10 cellular contexts compared by ENCODE assay signal in the genomic region with DNA sequence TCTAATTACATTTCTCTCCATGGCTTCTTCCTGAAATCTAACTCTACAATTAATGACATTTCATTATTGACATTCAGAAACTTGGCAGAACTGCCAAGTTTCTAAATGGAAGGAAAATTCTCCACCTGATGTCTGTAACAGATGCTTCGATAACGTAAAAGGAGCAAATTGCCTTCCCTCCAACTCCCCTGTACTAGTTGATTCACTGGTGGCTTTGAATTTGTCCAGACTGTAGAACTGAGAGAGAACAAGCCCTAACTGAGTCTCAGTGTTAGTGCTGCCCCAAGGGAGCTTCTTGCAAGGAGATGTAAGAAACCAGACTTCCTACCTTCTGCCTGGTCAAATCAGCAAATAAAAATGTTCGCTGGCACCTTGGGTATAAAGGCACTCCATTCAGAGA.
DNase-seq lines count a peak whose midpoint lies in the region; TF ChIP-seq lines count a peak whose summit lies in the region.
"Had no signal": no experiment of that assay in that cellular context is flagged by ENCODE, and none has a peak within 500 bp of the region (broad histone marks: within the 10 kb centered on the region; RNA-seq: fewer than 3 reads in every experiment).

No MANE protein-coding gene starts in this region.

- peaks cover 3% of the 10 kb centered on the region for H3K27me3 ChIP-seq in WERI-Rb-1 (ENCODE audit: insufficient read depth, low read depth, severe bottlenecking)
- H3K27me3 ChIP-seq in right atrium auricular region, result no peaks in the 10 kb centered on the region

- no peaks in the 10 kb centered on the region for H3K9me3 ChIP-seq in WERI-Rb-1 (ENCODE audit: severe bottlenecking)
- H3K9me3 ChIP-seq in right atrium auricular region, result no peaks in the 10 kb centered on the region
- H3K9me3 ChIP-seq: A549, HAP-1 had no signal

- H3K4me1 ChIP-seq in right atrium auricular region, result no peaks in the 10 kb centered on the region
- H3K4me1 ChIP-seq: A549, HAP-1 had no signal

- TF ChIP-seq CTCF in WERI-Rb-1 (IDR thresholded peaks at IDR 0.05; ENCODE audit: low read depth, low read length), result no peak
- TF ChIP-seq CTCF in right atrium auricular region (IDR thresholded peaks at IDR 0.05), result no peak

- no peaks in the 10 kb centered on the region for H3K36me3 ChIP-seq in WERI-Rb-1
- H3K36me3 ChIP-seq in right atrium auricular region, result no peaks in the 10 kb centered on the region
- H3K36me3 ChIP-seq: HAP-1 had no signal

- DNase-seq in COR-L47 (lab: John Stamatoyannopoulos, UW) (peak; percentile 61), DMS 273 (lab: John Stamatoyannopoulos, UW; ENCODE audit: unreplicated experiment) (peak; percentile 73), NCI-H1105 treated with DMSO at 0.1 percent for 48 hours (lab: John Stamatoyannopoulos, UW) (peak; percentile 74), NCI-H2171 treated with DMSO at 0.1 percent for 48 hours (lab: John Stamatoyannopoulos, UW) (peak; percentile 98), WERI-Rb-1 (no peak), right atrium auricular region (ENCODE audit: low spot score) (no peak)
- no peak for DNase-seq in stimulated activated CD4-positive, alpha-beta T cell treated with anti-CD3 and anti-CD28 coated beads, Interleukin-4, amount 100 ng/mL, for 4 hours
- DNase-seq: CD8-positive, alpha-beta memory T cell had no signal

- H3K4me3 ChIP-seq in WERI-Rb-1 (ENCODE audit: low read depth, low read length), result no peak overlapping the region
- H3K4me3 ChIP-seq in right atrium auricular region, result no peak overlapping the region
- H3K4me3 ChIP-seq: A549, HAP-1 had no signal

- H3K27ac ChIP-seq in WERI-Rb-1 (no peak overlapping the region), right atrium auricular region (no peak overlapping the region)
- H3K27ac ChIP-seq: A549 had no signal

Comparison
In these comparisons a context has a peak if more than half of its experiments do, and no peak if none do; other contexts are left out.
1. DNase-seq: peak in COR-L47 (single experiment), DMS 273 (single experiment), NCI-H1105 treated with DMSO at 0.1 percent for 48 hours (single experiment) and NCI-H2171 treated with DMSO at 0.1 percent for 48 hours (single experiment); none in WERI-Rb-1 (single experiment), right atrium auricular region (single experiment) and stimulated activated CD4-positive, alpha-beta T cell treated with anti-CD3 and anti-CD28 coated beads, Interleukin-4, amount 100 ng/mL, for 4 hours (0 of 2).